ENCODE assay signal across 21 cellular contexts in genomic region chr7:69374036-69374420, GRCh38.
DNase-seq lines count a peak whose midpoint lies in the region; ATAC-seq and TF ChIP-seq lines count a peak whose summit lies in the region.
"Had no signal": no experiment of that assay in that cellular context is flagged by ENCODE, and none has a peak within 500 bp of the region (broad histone marks: within the 10 kb centered on the region; RNA-seq: fewer than 3 reads in every experiment).

No MANE protein-coding gene starts in this region.

- no peak for ATAC-seq in foreskin keratinocyte
- ATAC-seq: T-cell had no signal

- H3K9ac ChIP-seq in SK-N-MC (ENCODE audit: insufficient read length): no peak overlapping the region

- H3K36me3 Mint-ChIP-seq in activated T-helper 2 cell treated with anti-CD3 and anti-CD28 coated beads, Interferon-gamma antibody, Interleukin-2, Interleukin-4, amounts not matched to agents 10 μg/mL and 5 μg/mL and 100 μg/mL, durations not matched to agents 14 hours and 24 hours and 36 hours (ENCODE audit: low read depth): no peaks in the 10 kb centered on the region
- H3K36me3 Mint-ChIP-seq: CD4-positive, CD25-positive, alpha-beta regulatory T cell; T-cell had no signal

- H3K4me1 Mint-ChIP-seq in activated T-helper 2 cell treated with anti-CD3 and anti-CD28 coated beads, Interferon-gamma antibody, Interleukin-2, Interleukin-4, amounts not matched to agents 10 μg/mL and 5 μg/mL and 100 μg/mL, durations not matched to agents 14 hours and 24 hours and 36 hours (ENCODE audit: low read depth): no peaks in the 10 kb centered on the region
- H3K4me1 Mint-ChIP-seq: CD4-positive, CD25-positive, alpha-beta regulatory T cell had no signal

- no peak for TF ChIP-seq CTCF in fibroblast of mammary gland (conservative IDR thresholded peaks at IDR 0.05; ENCODE audit: control insufficient read depth, insufficient read depth, low read depth, low read length)
- TF ChIP-seq CTCF in sigmoid colon (IDR thresholded peaks at IDR 0.05): no peak
- TF ChIP-seq CTCF in foreskin keratinocyte (conservative IDR thresholded peaks at IDR 0.05): no peak

- no peaks in the 10 kb centered on the region for H3K27me3 ChIP-seq in sigmoid colon
- H3K27me3 ChIP-seq in foreskin keratinocyte: peaks cover 2% of the 10 kb centered on the region
- H3K27me3 ChIP-seq: suprapubic skin had no signal

- TF ChIP-seq EP300 in sigmoid colon (IDR thresholded peaks at IDR 0.05): peak in 1 of 4 donors; percentile 32

- H3K4me3 Mint-ChIP-seq in activated T-helper 2 cell treated with anti-CD3 and anti-CD28 coated beads, Interferon-gamma antibody, Interleukin-2, Interleukin-4, amounts not matched to agents 10 μg/mL and 5 μg/mL and 100 μg/mL, durations not matched to agents 14 hours and 24 hours and 36 hours (ENCODE audit: low read depth): no peak overlapping the region
- H3K4me3 Mint-ChIP-seq: activated naive CD4-positive, alpha-beta T cell treated with anti-CD3 and anti-CD28 coated beads for 36 hours; nephron progenitor cell; T-cell had no signal

- intact Hi-C loops in sigmoid colon (cut with DNase I): no loop called here
- intact Hi-C loops in activated T-helper 2 cell treated with anti-CD3 and anti-CD28 coated beads, Interferon-gamma antibody, Interleukin-2, Interleukin-4, amounts not matched to agents 10 μg/mL and 5 μg/mL and 100 μg/mL, durations not matched to agents 14 hours and 24 hours and 36 hours (cut with micrococcal nuclease): no loop called here

- H3K4me1 ChIP-seq in sigmoid colon (peaks cover 0 to 13% (median 13%) of the 10 kb centered on the region in 4 donors), foreskin keratinocyte (no peaks in the 10 kb centered on the region)
- H3K4me1 ChIP-seq: HAP-1 had no signal

- WGBS in sigmoid colon, 2 donors: 68 to 70% methylated on average over 5 of the region's 5 CpGs

- H3K4me3 ChIP-seq in SK-N-MC (peak overlapping the region; percentile 58), fibroblast of mammary gland (ENCODE audit: control insufficient read depth, low read depth, low read length) (no peak overlapping the region), sigmoid colon (peak overlapping the region in 1 of 4 donors; percentile 6)
- H3K4me3 ChIP-seq: HAP-1, suprapubic skin had no signal

- DNase-seq in EH (ENCODE audit: low read depth) (peak; percentile 8), SK-N-MC (ENCODE audit: low read depth, low spot score) (peak; percentile 10), fibroblast of mammary gland (ENCODE audit: low read depth) (peak; percentile 39), sigmoid colon (no peak), cortex of kidney (lab: John Stamatoyannopoulos, UW) (no peak), NCI-H345 treated with DMSO at 0.1 percent for 48 hours (lab: John Stamatoyannopoulos, UW; ENCODE audit: unreplicated experiment) (no peak), foreskin keratinocyte (no peak)
- DNase-seq in activated T-helper 2 cell treated with anti-CD3 and anti-CD28 coated beads, Interferon-gamma antibody, Interleukin-2, Interleukin-4, amounts not matched to agents 10 μg/mL and 5 μg/mL and 100 μg/mL, durations not matched to agents 14 hours and 24 hours and 36 hours (ENCODE audit: low spot score): no peak
- DNase-seq: activated CD4-positive, alpha-beta T cell treated with anti-CD3 and anti-CD28 coated beads for 1 hour; activated naive CD4-positive, alpha-beta T cell treated with anti-CD3 and anti-CD28 coated beads for 36 hours; activated T-cell treated with anti-CD3 and anti-CD28 coated beads, Interleukin-2, amount 50 U/mL, for 1 hour; CD4-positive, CD25-positive, alpha-beta regulatory T cell; central memory CD4-positive, alpha-beta T cell; DMS 273 treated with DMSO at 0.1 percent for 48 hours; effector CD4-positive, alpha-beta T cell; glutamatergic neuron; NCI-H69; nephron progenitor cell; T-cell had no signal

- no peaks in the 10 kb centered on the region for H3K27me3 Mint-ChIP-seq in activated T-helper 2 cell treated with anti-CD3 and anti-CD28 coated beads, Interferon-gamma antibody, Interleukin-2, Interleukin-4, amounts not matched to agents 10 μg/mL and 5 μg/mL and 100 μg/mL, durations not matched to agents 14 hours and 24 hours and 36 hours (ENCODE audit: low read depth)
- H3K27me3 Mint-ChIP-seq: CD4-positive, CD25-positive, alpha-beta regulatory T cell; T-cell had no signal

- no peak overlapping the region for H3K27ac Mint-ChIP-seq in activated T-helper 2 cell treated with anti-CD3 and anti-CD28 coated beads, Interferon-gamma antibody, Interleukin-2, Interleukin-4, amounts not matched to agents 10 μg/mL and 5 μg/mL and 100 μg/mL, durations not matched to agents 14 hours and 24 hours and 36 hours
- H3K27ac Mint-ChIP-seq: activated naive CD4-positive, alpha-beta T cell treated with anti-CD3 and anti-CD28 coated beads for 36 hours; CD4-positive, CD25-positive, alpha-beta regulatory T cell; nephron progenitor cell had no signal

- no peak for TF ChIP-seq POLR2A in sigmoid colon (IDR thresholded peaks at IDR 0.05)

- H3K27ac ChIP-seq in SK-N-MC: peak overlapping the region; percentile 14; the same call in 1 of the 2 replicates
- peak overlapping the region; percentile 34 to 80 (median 49) for H3K27ac ChIP-seq in sigmoid colon
- H3K27ac ChIP-seq in foreskin keratinocyte: no peak overlapping the region
- H3K27ac ChIP-seq: suprapubic skin had no signal

- H3K9me3 ChIP-seq in SK-N-MC (ENCODE audit: low read depth, low read length) (no peaks in the 10 kb centered on the region), sigmoid colon (no peaks in the 10 kb centered on the region)
- H3K9me3 ChIP-seq: HAP-1, suprapubic skin had no signal

- H3K9me3 Mint-ChIP-seq in activated T-helper 2 cell treated with anti-CD3 and anti-CD28 coated beads, Interferon-gamma antibody, Interleukin-2, Interleukin-4, amounts not matched to agents 10 μg/mL and 5 μg/mL and 100 μg/mL, durations not matched to agents 14 hours and 24 hours and 36 hours: peaks cover 21% of the 10 kb centered on the region
- H3K9me3 Mint-ChIP-seq: activated naive CD4-positive, alpha-beta T cell treated with anti-CD3 and anti-CD28 coated beads for 36 hours; nephron progenitor cell had no signal

- H3K36me3 ChIP-seq in SK-N-MC (ENCODE audit: insufficient read depth, low read length) (no peaks in the 10 kb centered on the region), sigmoid colon (no peaks in the 10 kb centered on the region)
- H3K36me3 ChIP-seq: HAP-1, suprapubic skin had no signal

Comparison
In these comparisons a context has a peak if more than half of its experiments do, and no peak if none do; other contexts are left out.
1. DNase-seq: peak in EH (single experiment), SK-N-MC (single experiment) and fibroblast of mammary gland (single experiment); none in sigmoid colon (single experiment), cortex of kidney (single experiment), activated T-helper 2 cell treated with anti-CD3 and anti-CD28 coated beads, Interferon-gamma antibody, Interleukin-2, Interleukin-4, amounts not matched to agents 10 μg/mL and 5 μg/mL and 100 μg/mL, durations not matched to agents 14 hours and 24 hours and 36 hours (single experiment), NCI-H345 treated with DMSO at 0.1 percent for 48 hours (single experiment) and foreskin keratinocyte (0 of 2).